25 cellular contexts compared by ENCODE assay signal in genomic region chr13:44732503-44733098, GRCh38.
DNase-seq lines count a peak whose midpoint lies in the region; ATAC-seq and TF ChIP-seq lines count a peak whose summit lies in the region.
"Had no signal": no experiment of that assay in that cellular context is flagged by ENCODE, and none has a peak within 500 bp of the region (broad histone marks: within the 10 kb centered on the region; RNA-seq: fewer than 3 reads in every experiment).

No MANE protein-coding gene starts in this region.

- no peak overlapping the region for H2BK15ac ChIP-seq in mesenchymal stem cell (ENCODE audit: low read depth, poor library complexity, severe bottlenecking)

- no peak overlapping the region for H3K4me2 ChIP-seq in mesenchymal stem cell (ENCODE audit: low read length, poor library complexity, severe bottlenecking)
- H3K4me2 ChIP-seq: SK-N-SH had no signal

- H3K27me3 ChIP-seq in H7 (ENCODE audit: control insufficient read depth, insufficient read depth, low read length), result no peaks in the 10 kb centered on the region
- H3K27me3 ChIP-seq in CD8-positive, alpha-beta T cell (ENCODE audit: insufficient read depth, low read length), result no peaks in the 10 kb centered on the region
- no peaks in the 10 kb centered on the region for H3K27me3 ChIP-seq in mesenchymal stem cell (ENCODE audit: control insufficient read depth in 1 of 2, insufficient read depth in 1 of 2, low read length in 2 of 2)
- H3K27me3 ChIP-seq: BE2C, transverse colon had no signal

- no peak overlapping the region for H4K91ac ChIP-seq in mesenchymal stem cell (ENCODE audit: low read length)

- intact Hi-C loops in CD8-positive, alpha-beta T cell (cut with DNase I, micrococcal nuclease), result no loop called here

- H3K4me1 Mint-ChIP-seq in nephron progenitor cell, result peaks cover 18% of the 10 kb centered on the region
- no peaks in the 10 kb centered on the region for H3K4me1 Mint-ChIP-seq in CD8-positive, alpha-beta T cell (ENCODE audit: low read depth)

- CTCF ChIA-PET in CD8-positive, alpha-beta T cell (lab: Charles Lee), result no interaction called here

- H3K4me3 ChIP-seq in H7 (ENCODE audit: insufficient read depth, low read depth, low read length), result no peak overlapping the region
- no peak overlapping the region for H3K4me3 ChIP-seq in choroid plexus epithelial cell (ENCODE audit: low read depth, low read length)
- no peak overlapping the region for H3K4me3 ChIP-seq in CD8-positive, alpha-beta T cell (ENCODE audit: low read depth, low read length)
- no peak overlapping the region for H3K4me3 ChIP-seq in mesenchymal stem cell (ENCODE audit: insufficient read depth in 1 of 2, low read depth in 1 of 2, low read length in 2 of 2)
- H3K4me3 ChIP-seq: skin epidermis, transverse colon had no signal

- no peak overlapping the region for H3K4ac ChIP-seq in mesenchymal stem cell (ENCODE audit: low read depth in 1 of 2, low read length in 2 of 2)

- no peak overlapping the region for H3K27ac ChIP-seq in CD8-positive, alpha-beta T cell (ENCODE audit: low read depth, low read length)
- H3K27ac ChIP-seq in mesenchymal stem cell (ENCODE audit: low read length, poor library complexity, severe bottlenecking), result no peak overlapping the region
- H3K27ac ChIP-seq: skin epidermis, transverse colon, VCaP had no signal

- 94% methylated on average over 12 of the region's 13 CpGs for whole genome bisulfite sequencing in mesenchymal stem cell

- DNase-seq in A172 (ENCODE audit: low spot score), result peak; percentile 77
- peak; percentile 21 for DNase-seq in H7
- peak; percentile 35 for DNase-seq in choroid plexus epithelial cell (ENCODE audit: low read depth)
- peak; percentile 20 for DNase-seq in nephron progenitor cell
- no peak for DNase-seq in CD8-positive, alpha-beta T cell
- DNase-seq in mesenchymal stem cell, result no peak
- DNase-seq: ACHN; activated CD4-positive, alpha-beta T cell treated with anti-CD3 and anti-CD28 coated beads for 48 hours; activated T-cell treated with anti-CD3 and anti-CD28 coated beads, Interleukin-2, amount 50 U/mL, for 24 hours; BE2C; GDM1; glutamatergic neuron; KBM-7; kidney glomerular epithelial cell; NCI-H1417 treated with DMSO at 0.1 percent for 48 hours; NCI-H2081; NCI-H774; RPMI8226; SK-N-SH; stimulated activated CD8-positive, alpha-beta memory T cell treated with anti-CD3 and anti-CD28 coated beads, Interleukin-4, amount 100 ng/mL, for 48 hours; transverse colon had no signal

- H3K27me3 Mint-ChIP-seq in nephron progenitor cell (ENCODE audit: low read depth, poor library complexity), result peaks cover 3% of the 10 kb centered on the region
- H3K27me3 Mint-ChIP-seq in CD8-positive, alpha-beta T cell (ENCODE audit: low read depth), result peaks cover 2% of the 10 kb centered on the region

- no peak overlapping the region for H3K23ac ChIP-seq in mesenchymal stem cell (ENCODE audit: low read length in 2 of 2)

- no peak overlapping the region for H2BK12ac ChIP-seq in mesenchymal stem cell (ENCODE audit: low read length in 2 of 2)

- TF ChIP-seq CTCF in choroid plexus epithelial cell (conservative IDR thresholded peaks at IDR 0.05; ENCODE audit: low read depth, low read length) (no peak), nephron progenitor cell (IDR thresholded peaks at IDR 0.05) (no peak)
- TF ChIP-seq CTCF in CD8-positive, alpha-beta T cell (IDR thresholded peaks at IDR 0.05), result no peak

- H2BK120ac ChIP-seq in mesenchymal stem cell (ENCODE audit: low read depth, low read length), result no peak overlapping the region

- no peak overlapping the region for H4K8ac ChIP-seq in mesenchymal stem cell (ENCODE audit: low read length)

- H3K79me1 ChIP-seq in mesenchymal stem cell (replicated peaks; ENCODE audit: low read length, poor library complexity, severe bottlenecking), result no peaks in the 10 kb centered on the region

- no peak overlapping the region for H2AFZ ChIP-seq in mesenchymal stem cell (ENCODE audit: low read depth, low read length)

- no peak overlapping the region for H3K9ac ChIP-seq in mesenchymal stem cell (ENCODE audit: low read length)
- H3K9ac ChIP-seq: SK-N-SH had no signal

- no peak overlapping the region for H2BK5ac ChIP-seq in mesenchymal stem cell (ENCODE audit: low read depth, low read length, poor library complexity, severe bottlenecking)

- POLR2A ChIA-PET in CD8-positive, alpha-beta T cell (lab: Charles Lee), result no interaction called here

- H2AK5ac ChIP-seq in mesenchymal stem cell (ENCODE audit: low read length, severe bottlenecking), result no peak overlapping the region

- no peak overlapping the region for H3K18ac ChIP-seq in mesenchymal stem cell (ENCODE audit: low read depth in 1 of 2, low read length in 2 of 2)

- H3K9me3 Mint-ChIP-seq in nephron progenitor cell, result peaks cover 3% of the 10 kb centered on the region
- no peaks in the 10 kb centered on the region for H3K9me3 Mint-ChIP-seq in CD8-positive, alpha-beta T cell
- H3K9me3 Mint-ChIP-seq: activated T-cell treated with anti-CD3 and anti-CD28 coated beads, Interleukin-2, amount 50 U/mL, for 24 hours had no signal

- no peaks in the 10 kb centered on the region for H3K36me3 ChIP-seq in H7 (replicated peaks; ENCODE audit: control insufficient read depth, insufficient read depth, low read length)
- H3K36me3 ChIP-seq in CD8-positive, alpha-beta T cell (ENCODE audit: insufficient read depth, low read length), result no peaks in the 10 kb centered on the region
- H3K36me3 ChIP-seq in mesenchymal stem cell (ENCODE audit: control insufficient read depth in 1 of 2, insufficient read depth in 2 of 2, low read depth in 1 of 2, low read length in 2 of 2), result no peaks in the 10 kb centered on the region
- H3K36me3 ChIP-seq: BE2C, transverse colon had no signal

- H3K36me3 Mint-ChIP-seq in nephron progenitor cell (ENCODE audit: low read depth), result no peaks in the 10 kb centered on the region
- no peaks in the 10 kb centered on the region for H3K36me3 Mint-ChIP-seq in CD8-positive, alpha-beta T cell

- H3K4me1 ChIP-seq in CD8-positive, alpha-beta T cell (ENCODE audit: insufficient read depth, low read length), result no peaks in the 10 kb centered on the region
- H3K4me1 ChIP-seq in mesenchymal stem cell (ENCODE audit: control insufficient read depth, insufficient read depth, low read depth, low read length), result peaks cover 6% of the 10 kb centered on the region
- H3K4me1 ChIP-seq: BE2C, transverse colon had no signal

- H3K9me3 ChIP-seq in CD8-positive, alpha-beta T cell (ENCODE audit: low read length), result no peaks in the 10 kb centered on the region
- no peaks in the 10 kb centered on the region for H3K9me3 ChIP-seq in mesenchymal stem cell (ENCODE audit: control insufficient read depth, low read length)
- H3K9me3 ChIP-seq: BE2C, SK-N-SH, transverse colon had no signal

- no peak overlapping the region for H3K4me3 Mint-ChIP-seq in nephron progenitor cell
- no peak overlapping the region for H3K4me3 Mint-ChIP-seq in CD8-positive, alpha-beta T cell
- H3K4me3 Mint-ChIP-seq: activated T-cell treated with anti-CD3 and anti-CD28 coated beads, Interleukin-2, amount 50 U/mL, for 24 hours had no signal

- ATAC-seq in SK-N-SH treated with all-trans-retinoic acid at 6 μM for 48 hours, result no peak
- ATAC-seq in CD8-positive, alpha-beta T cell, result no peak
- ATAC-seq in HG03442 (IDR thresholded peaks at IDR 0.05; ENCODE audit: unreplicated experiment), result no peak

- no peak overlapping the region for H3K27ac Mint-ChIP-seq in nephron progenitor cell
- H3K27ac Mint-ChIP-seq in CD8-positive, alpha-beta T cell, result no peak overlapping the region
- H3K27ac Mint-ChIP-seq: activated T-cell treated with anti-CD3 and anti-CD28 coated beads, Interleukin-2, amount 50 U/mL, for 24 hours had no signal

- H3K14ac ChIP-seq in mesenchymal stem cell (ENCODE audit: low read length in 2 of 2), result no peak overlapping the region

TF ChIP-seq in SK-N-SH treated with all-trans-retinoic acid at 6 μM for 48 hours, 23 proteins besides CTCF, POLR2A, EP300 and RAD21 (continues in another document):
- TF ChIP-seq CSDC2 (CRISPR knock-in tag; IDR thresholded peaks at IDR 0.05), result no peak
- no peak for TF ChIP-seq RARB (CRISPR knock-in tag; IDR thresholded peaks at IDR 0.05)
- no peak for TF ChIP-seq ZC3H10 (CRISPR knock-in tag; IDR thresholded peaks at IDR 0.05)
- no peak for TF ChIP-seq TCF4 (CRISPR knock-in tag; IDR thresholded peaks at IDR 0.05; ENCODE audit: borderline replicate concordance)
- TF ChIP-seq GLIS3 (CRISPR knock-in tag; IDR thresholded peaks at IDR 0.05), result no peak
- TF ChIP-seq BACH2 (CRISPR knock-in tag; IDR thresholded peaks at IDR 0.05; ENCODE audit: borderline replicate concordance), result no peak
- TF ChIP-seq ZNF565 (CRISPR knock-in tag; conservative IDR thresholded peaks at IDR 0.05; ENCODE audit: low read depth), result no peak
- TF ChIP-seq TOX (CRISPR knock-in tag; IDR thresholded peaks at IDR 0.05; ENCODE audit: borderline replicate concordance), result no peak
- no peak for TF ChIP-seq POU6F1 (CRISPR knock-in tag; IDR thresholded peaks at IDR 0.05; ENCODE audit: borderline replicate concordance, low read depth)
- TF ChIP-seq ESRRG (CRISPR knock-in tag; IDR thresholded peaks at IDR 0.05), result no peak
- TF ChIP-seq, protein P1, sequence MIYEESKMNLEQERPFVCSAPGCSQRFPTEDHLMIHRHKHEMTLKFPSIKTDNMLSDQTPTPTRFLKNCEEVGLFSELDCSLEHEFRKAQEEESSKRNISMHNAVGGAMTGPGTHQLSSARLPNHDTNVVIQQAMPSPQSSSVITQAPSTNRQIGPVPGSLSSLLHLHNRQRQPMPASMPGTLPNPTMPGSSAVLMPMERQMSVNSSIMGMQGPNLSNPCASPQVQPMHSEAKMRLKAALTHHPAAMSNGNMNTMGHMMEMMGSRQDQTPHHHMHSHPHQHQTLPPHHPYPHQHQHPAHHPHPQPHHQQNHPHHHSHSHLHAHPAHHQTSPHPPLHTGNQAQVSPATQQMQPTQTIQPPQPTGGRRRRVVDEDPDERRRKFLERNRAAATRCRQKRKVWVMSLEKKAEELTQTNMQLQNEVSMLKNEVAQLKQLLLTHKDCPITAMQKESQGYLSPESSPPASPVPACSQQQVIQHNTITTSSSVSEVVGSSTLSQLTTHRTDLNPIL (CRISPR knock-in tag; IDR thresholded peaks at IDR 0.05; ENCODE audit: low read depth), result no peak

Comparison
In these comparisons a context has a peak if more than half of its experiments do, and no peak if none do; other contexts are left out.
1. DNase-seq: peak in A172 (single experiment), H7 (single experiment), choroid plexus epithelial cell (single experiment) and nephron progenitor cell (single experiment); none in CD8-positive, alpha-beta T cell (0 of 7) and mesenchymal stem cell (single experiment).